18 cellular contexts compared by ENCODE assay signal in genomic region chr17:31918701-31919128, GRCh38. TPM values are rescaled to one million over a fixed set of nuclear protein-coding genes. Genes with fewer than 3 reads are reported as not detected.
DNase-seq lines count a peak whose midpoint lies in the region; FAIRE-seq and TF ChIP-seq lines count a peak whose summit lies in the region.
"Had no signal": no experiment of that assay in that cellular context is flagged by ENCODE, and none has a peak within 500 bp of the region (broad histone marks: within the 10 kb centered on the region; RNA-seq: fewer than 3 reads in every experiment).

No MANE protein-coding gene starts in this region.

- peaks cover 15% of the 10 kb centered on the region for H3F3A ChIP-seq in PC-9 (ENCODE audit: insufficient read depth, low read depth)

- H3K9ac ChIP-seq in endodermal cell (ENCODE audit: extremely low read depth, low read length, poor library complexity, severe bottlenecking) = no peak overlapping the region

- H3K4me1 ChIP-seq in PC-9 (replicated peaks; ENCODE audit: insufficient read depth) (peaks cover 14% of the 10 kb centered on the region), endodermal cell (ENCODE audit: control insufficient read depth, insufficient read depth, low read length) (no peaks in the 10 kb centered on the region)

- TF ChIP-seq CTCF in PC-9 (conservative IDR thresholded peaks at IDR 0.05) = no peak
- TF ChIP-seq CTCF in endodermal cell (conservative IDR thresholded peaks at IDR 0.05) = no peak
- no peak for TF ChIP-seq CTCF in HFFc6 (IDR thresholded peaks at IDR 0.05)

- no peaks in the 10 kb centered on the region for H4K20me1 ChIP-seq in PC-9 (ENCODE audit: insufficient read depth)

- peak overlapping the region; percentile 63; the same call in 1 of the 2 replicates for H2AFZ ChIP-seq in PC-9
- H2AFZ ChIP-seq: GM23338 had no signal

- no peak for DNase-seq in activated naive CD4-positive, alpha-beta T cell treated with anti-CD3 and anti-CD28 coated beads for 36 hours
- peak in 1 of 2 experiments; percentile 39 for DNase-seq in PC-9
- peak; percentile 8 for DNase-seq in foreskin melanocyte
- no peak for DNase-seq in urothelium cell line (ENCODE audit: low spot score)
- no peak for DNase-seq in endodermal cell
- no peak for DNase-seq in GDM1 (lab: John Stamatoyannopoulos, UW)
- DNase-seq in HFFc6 = no peak
- DNase-seq: DMS79, NCI-H1048, NCI-H146, NCI-H345, Right ventricle myocardium superior had no signal

- H3K9me3 ChIP-seq in PC-9 (ENCODE audit: insufficient read depth, low read depth) (no peaks in the 10 kb centered on the region), endodermal cell (ENCODE audit: control insufficient read depth, low read length) (no peaks in the 10 kb centered on the region)

- H3K27ac Mint-ChIP-seq in activated naive CD4-positive, alpha-beta T cell treated with anti-CD3 and anti-CD28 coated beads, Interleukin-2, amount 50 U/mL, for 24 hours = peak overlapping the region; percentile 52
- H3K27ac Mint-ChIP-seq in activated naive CD4-positive, alpha-beta T cell treated with anti-CD3 and anti-CD28 coated beads for 36 hours = no peak overlapping the region
- H3K27ac Mint-ChIP-seq in endodermal cell (no peak overlapping the region), HFFc6 (no peak overlapping the region)
- H3K27ac Mint-ChIP-seq: GM23338 had no signal

- no TSS peak for BruUV-seq in PC-9 (replicated peaks; lab: Mats Ljungman, UMichigan)

- no peaks in the 10 kb centered on the region for H3K36me3 Mint-ChIP-seq in activated naive CD4-positive, alpha-beta T cell treated with anti-CD3 and anti-CD28 coated beads, Interleukin-2, amount 50 U/mL, for 24 hours
- H3K36me3 Mint-ChIP-seq in activated naive CD4-positive, alpha-beta T cell treated with anti-CD3 and anti-CD28 coated beads for 36 hours (ENCODE audit: low read depth) = no peaks in the 10 kb centered on the region
- H3K36me3 Mint-ChIP-seq in endodermal cell (ENCODE audit: low read depth) (no peaks in the 10 kb centered on the region), HFFc6 (ENCODE audit: low read depth) (no peaks in the 10 kb centered on the region)

- H3K4me2 ChIP-seq in PC-9 = peak overlapping the region; percentile 40; the same call in 1 of the 2 replicates
- H3K4me2 ChIP-seq: GM23338 had no signal

- intact Hi-C loops in activated naive CD4-positive, alpha-beta T cell treated with anti-CD3 and anti-CD28 coated beads for 36 hours (cut with micrococcal nuclease) = loop anchor here (1.0 kb wide), 1 partner anchor 238 kb away; no protein-coding TSS in a partner anchor
- intact Hi-C loops in PC-9 (cut with micrococcal nuclease; ENCODE audit: unreplicated experiment) = no loop called here

- WGBS in endodermal cell (ENCODE audit: insufficient coverage in 1 of 2, insufficient read length in 1 of 2), 2 experiments = 69 to 77% methylated on average over 3 to 4 of the region's 4 CpGs

- FAIRE-seq in urothelium cell line (lab: Jason Lieb, UNC) = peak; percentile 30
- FAIRE-seq: A204.1, G401.6, GM12892 had no signal

- CTCF ChIA-PET in activated naive CD4-positive, alpha-beta T cell treated with anti-CD3 and anti-CD28 coated beads for 36 hours (lab: Charles Lee) = interaction anchor here (0.6 to 1.2 kb wide), 3 partner anchors 10 to 426 kb away, joined by 3 read pairs; no protein-coding TSS in a partner anchor
- CTCF ChIA-PET in PC-9 (lab: Charles Lee) = interaction anchor here (0.6 kb wide), 1 partner anchor 85 kb away, joined by 3 read pairs; no protein-coding TSS in a partner anchor

- H3K79me2 ChIP-seq in PC-9 (ENCODE audit: low read depth) = no peaks in the 10 kb centered on the region

- peak overlapping the region; percentile 53 for H3K27ac ChIP-seq in PC-9
- no peak overlapping the region for H3K27ac ChIP-seq in endodermal cell (ENCODE audit: low read depth, low read length)
- H3K27ac ChIP-seq: C4-2B had no signal

- H3K27me3 ChIP-seq in PC-9 (ENCODE audit: insufficient read depth, low read depth) = no peaks in the 10 kb centered on the region
- no peaks in the 10 kb centered on the region for H3K27me3 ChIP-seq in endodermal cell (ENCODE audit: control insufficient read depth, insufficient read depth, low read length, poor library complexity, severe bottlenecking)

- no peaks in the 10 kb centered on the region for H3K9me2 ChIP-seq in PC-9 (ENCODE audit: insufficient read depth)

- peaks cover 17% of the 10 kb centered on the region for H3K4me1 Mint-ChIP-seq in activated naive CD4-positive, alpha-beta T cell treated with anti-CD3 and anti-CD28 coated beads, Interleukin-2, amount 50 U/mL, for 24 hours
- peaks cover 35% of the 10 kb centered on the region for H3K4me1 Mint-ChIP-seq in activated naive CD4-positive, alpha-beta T cell treated with anti-CD3 and anti-CD28 coated beads for 36 hours (ENCODE audit: low read depth)
- H3K4me1 Mint-ChIP-seq in endodermal cell (no peaks in the 10 kb centered on the region), HFFc6 (ENCODE audit: low read depth) (peaks cover 28% of the 10 kb centered on the region)

- peaks cover 9% of the 10 kb centered on the region for H3K27me3 Mint-ChIP-seq in activated naive CD4-positive, alpha-beta T cell treated with anti-CD3 and anti-CD28 coated beads, Interleukin-2, amount 50 U/mL, for 24 hours
- H3K27me3 Mint-ChIP-seq in activated naive CD4-positive, alpha-beta T cell treated with anti-CD3 and anti-CD28 coated beads for 36 hours (ENCODE audit: low read depth) = peaks cover 18% of the 10 kb centered on the region
- no peaks in the 10 kb centered on the region for H3K27me3 Mint-ChIP-seq in endodermal cell (ENCODE audit: insufficient read depth)
- no peaks in the 10 kb centered on the region for H3K27me3 Mint-ChIP-seq in HFFc6 (ENCODE audit: insufficient read depth)

- H3K9me3 Mint-ChIP-seq in activated naive CD4-positive, alpha-beta T cell treated with anti-CD3 and anti-CD28 coated beads, Interleukin-2, amount 50 U/mL, for 24 hours = no peaks in the 10 kb centered on the region
- no peaks in the 10 kb centered on the region for H3K9me3 Mint-ChIP-seq in activated naive CD4-positive, alpha-beta T cell treated with anti-CD3 and anti-CD28 coated beads for 36 hours
- H3K9me3 Mint-ChIP-seq in endodermal cell (peaks cover 10% of the 10 kb centered on the region), HFFc6 (no peaks in the 10 kb centered on the region)

- POLR2A ChIA-PET in PC-9 (lab: Charles Lee; ENCODE audit: unreplicated experiment) = interaction anchor here (0.6 kb wide), 1 partner anchor 264 kb away, joined by 3 read pairs; no protein-coding TSS in a partner anchor

- no peak overlapping the region for H3K4me3 Mint-ChIP-seq in activated naive CD4-positive, alpha-beta T cell treated with anti-CD3 and anti-CD28 coated beads, Interleukin-2, amount 50 U/mL, for 24 hours
- no peak overlapping the region for H3K4me3 Mint-ChIP-seq in activated naive CD4-positive, alpha-beta T cell treated with anti-CD3 and anti-CD28 coated beads for 36 hours
- H3K4me3 Mint-ChIP-seq in endodermal cell (no peak overlapping the region), HFFc6 (no peak overlapping the region)
- H3K4me3 Mint-ChIP-seq: GM23338 had no signal

- no peaks in the 10 kb centered on the region for H3K36me3 ChIP-seq in PC-9 (ENCODE audit: low read depth)
- H3K36me3 ChIP-seq in endodermal cell (ENCODE audit: control insufficient read depth, insufficient read depth, low read length) = no peaks in the 10 kb centered on the region

- no peak overlapping the region for H3K4me3 ChIP-seq in PC-9
- H3K4me3 ChIP-seq in endodermal cell (ENCODE audit: low read length) = no peak overlapping the region
- H3K4me3 ChIP-seq: GM23338 had no signal

RNA-seq across cellular contexts. Expression of gene UTP6, which starts 17.2 kb away (rescaled TPM):
- total RNA-seq in activated naive CD4-positive, alpha-beta T cell treated with anti-CD3 and anti-CD28 coated beads for 36 hours = 10 to 100 TPM; 86.1 to 89.6 TPM
- total RNA-seq in PC-9 (2021) (55.2 and 67.8 TPM in 2 replicates), endodermal cell (100 to 1,000 TPM in 1 of 2 donors, 10 to 100 TPM in 1; 85.3 to 100 TPM)
- 59.5 TPM for polyA plus RNA-seq in endodermal cell (2013, experiment 1 of 2)
- 54.1 TPM for polyA plus RNA-seq in endodermal cell (2013, experiment 2 of 2)
- 10 to 100 TPM; 65.4 to 77.4 (median 71.3) TPM for total RNA-seq in HFFc6 (2021; fragmentation: NEBNext Ultra II Directional; extraction: Animal tissue kit (Norgen Biotek cat#: 25700))

RNA-seq across cellular contexts. Expression of gene SUZ12, which starts 18.1 kb away (rescaled TPM):
- total RNA-seq in activated naive CD4-positive, alpha-beta T cell treated with anti-CD3 and anti-CD28 coated beads for 36 hours = 10 to 100 TPM; 54.7 to 56.8 TPM
- 20.1 and 27.0 TPM in 2 replicates for total RNA-seq in PC-9 (2021)
- total RNA-seq in endodermal cell = 10 to 100 TPM; 32.6 to 41.7 TPM
- 35.2 TPM for polyA plus RNA-seq in endodermal cell (2013, experiment 1 of 2)
- polyA plus RNA-seq in endodermal cell (2013, experiment 2 of 2) = 38.0 TPM
- 10 to 100 TPM; 22.7 to 30.6 (median 26.4) TPM for total RNA-seq in HFFc6 (2021; fragmentation: NEBNext Ultra II Directional; extraction: Animal tissue kit (Norgen Biotek cat#: 25700))

RNA-seq across cellular contexts. Expression of gene COPRS, which starts 59.7 kb away (rescaled TPM):
- 10 to 100 TPM; 34.4 to 37.6 TPM for total RNA-seq in activated naive CD4-positive, alpha-beta T cell treated with anti-CD3 and anti-CD28 coated beads for 36 hours
- total RNA-seq in PC-9 (2021) = 48.3 and 56.8 TPM in 2 replicates
- total RNA-seq in endodermal cell = 10 to 100 TPM; 44.3 to 51.7 TPM
- polyA plus RNA-seq in endodermal cell (2013, experiment 1 of 2) = 40.1 TPM
- polyA plus RNA-seq in endodermal cell (2013, experiment 2 of 2) = 41.1 TPM
- total RNA-seq in HFFc6 (2021; fragmentation: NEBNext Ultra II Directional; extraction: Animal tissue kit (Norgen Biotek cat#: 25700)) = 100 to 1,000 TPM; 109 to 125 (median 117) TPM
